ENCODE assay signal across 18 cellular contexts in the genomic region with DNA sequence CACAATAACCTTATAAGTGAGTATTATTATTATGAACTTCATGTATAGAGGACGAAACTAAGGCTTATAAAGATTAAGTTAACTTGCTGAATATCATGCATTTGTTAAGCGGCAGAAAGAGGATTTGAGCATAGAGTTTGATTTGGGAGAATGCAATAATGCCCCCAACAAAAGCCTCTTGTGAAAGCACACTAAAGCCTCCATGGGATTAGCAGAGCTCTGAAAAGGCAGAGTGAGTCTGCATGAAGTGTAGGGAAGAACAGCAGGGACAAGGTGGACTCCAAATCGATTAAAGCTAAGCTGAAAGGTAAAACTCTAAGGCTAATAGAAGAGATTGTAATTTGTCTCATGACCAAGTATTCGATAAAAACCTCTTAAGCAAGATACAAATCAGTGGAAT.
A peak's percentile ranks its signal among the peaks of the same experiment; 100 is the strongest.
DNase-seq lines count a peak whose midpoint lies in the region; ATAC-seq, FAIRE-seq and TF ChIP-seq lines count a peak whose summit lies in the region.
"Had no signal": no experiment of that assay in that cellular context is flagged by ENCODE, and none has a peak within 500 bp of the region (broad histone marks: within the 10 kb centered on the region; RNA-seq: fewer than 3 reads in every experiment).

No MANE protein-coding gene starts in this region.

- peaks cover 1% of the 10 kb centered on the region for H3K27me3 Mint-ChIP-seq in GM23338 (ENCODE audit: insufficient read depth, low read depth, poor library complexity)
- no peaks in the 10 kb centered on the region for H3K27me3 Mint-ChIP-seq in Calu3 (ENCODE audit: unreplicated experiment)

- H3K4me2 ChIP-seq in GM23338: no peak overlapping the region

- H2AFZ ChIP-seq in GM23338: no peak overlapping the region

- peak; percentile 37; the same call in 2 of the 3 replicates for ATAC-seq in GM23338
- no peak for ATAC-seq in HG03521 (IDR thresholded peaks at IDR 0.05; ENCODE audit: unreplicated experiment)
- ATAC-seq: HCT116 had no signal

- no TSS peak for BruUV-seq in Calu3 (replicated peaks; lab: Mats Ljungman, UMichigan)

- no peaks in the 10 kb centered on the region for H3K4me1 ChIP-seq in GM23338 (ENCODE audit: insufficient read depth)
- H3K4me1 ChIP-seq in small intestine (ENCODE audit: control insufficient read depth in 2 of 2, insufficient read depth in 1 of 2, low read depth in 1 of 2, low read length in 1 of 2): no peaks in the 10 kb centered on the region

- H3K79me2 ChIP-seq in GM23338 (replicated peaks; ENCODE audit: insufficient read depth): no peaks in the 10 kb centered on the region

- no peak overlapping the region for H3K4me3 Mint-ChIP-seq in GM23338
- no peak overlapping the region for H3K4me3 Mint-ChIP-seq in Calu3 (ENCODE audit: low read depth, unreplicated experiment)
- H3K4me3 Mint-ChIP-seq: CD4-positive, alpha-beta memory T cell had no signal

- FAIRE-seq in small intestine (lab: Jason Lieb, UNC): no peak
- FAIRE-seq: GM12891, GM18507, H54 had no signal

- DNase-seq in GM23338 (ENCODE audit: low spot score) (no peak), NCI-H82 (lab: John Stamatoyannopoulos, UW) (peak; percentile 67), WERI-Rb-1 (peak; percentile 65), Calu3 (no peak), small intestine (no peak)
- no peak for DNase-seq in activated CD8-positive, alpha-beta memory T cell treated with anti-CD3 and anti-CD28 coated beads, Interleukin-2, amount 50 U/mL, for 4 hours
- DNase-seq: C1 segment of cervical spinal cord; CD4-positive, alpha-beta memory T cell; COR-L47; DMS53; DMS79 treated with DMSO at 0.1 percent for 48 hours; GF-D8; GOT3 had no signal

- H4K20me1 ChIP-seq in GM23338 (replicated peaks; ENCODE audit: insufficient read depth): no peaks in the 10 kb centered on the region

- H3K4me1 Mint-ChIP-seq in GM23338 (no peaks in the 10 kb centered on the region), Calu3 (ENCODE audit: low read depth, unreplicated experiment) (peaks cover 4% of the 10 kb centered on the region)
- H3K4me1 Mint-ChIP-seq: CD4-positive, alpha-beta memory T cell had no signal

- 74 to 82% (median 79%) methylated on average over 4 of the region's 4 CpGs for WGBS in small intestine, 3 donors

- H3K9me3 ChIP-seq in WERI-Rb-1 (ENCODE audit: severe bottlenecking) (no peaks in the 10 kb centered on the region), small intestine (ENCODE audit: control insufficient read depth, low read depth) (no peaks in the 10 kb centered on the region)

- TF ChIP-seq CTCF in GM23338 (conservative IDR thresholded peaks at IDR 0.05; ENCODE audit: low read depth in 2 of 2) (no peak), WERI-Rb-1 (IDR thresholded peaks at IDR 0.05; ENCODE audit: low read depth, low read length) (no peak), Calu3 (IDR thresholded peaks at IDR 0.05; ENCODE audit: unreplicated experiment) (no peak)

- no peaks in the 10 kb centered on the region for H3K9me3 Mint-ChIP-seq in GM23338
- H3K9me3 Mint-ChIP-seq in Calu3 (ENCODE audit: low read depth, unreplicated experiment): no peaks in the 10 kb centered on the region
- H3K9me3 Mint-ChIP-seq: CD4-positive, alpha-beta memory T cell had no signal

- no peak overlapping the region for H3K27ac ChIP-seq in GM23338 (ENCODE audit: low read depth)
- H3K27ac ChIP-seq in WERI-Rb-1: no peak overlapping the region
- H3K27ac ChIP-seq in small intestine (ENCODE audit: low read depth in 1 of 2, low read length in 1 of 2): no peak overlapping the region

- H3K9me2 ChIP-seq in GM23338 (ENCODE audit: insufficient read depth): 0 out of 2 replicates have a peak, but pooled peaks cover 2% of the 10 kb centered on the region

- CTCF ChIA-PET in Calu3 (lab: Charles Lee): no interaction called here

- H3K36me3 Mint-ChIP-seq in GM23338 (ENCODE audit: low read depth) (no peaks in the 10 kb centered on the region), Calu3 (ENCODE audit: insufficient read depth, unreplicated experiment) (no peaks in the 10 kb centered on the region)
- H3K36me3 Mint-ChIP-seq: CD4-positive, alpha-beta memory T cell had no signal

- H3K36me3 ChIP-seq in GM23338 (ENCODE audit: insufficient read depth) (no peaks in the 10 kb centered on the region), WERI-Rb-1 (no peaks in the 10 kb centered on the region), small intestine (ENCODE audit: control insufficient read depth in 2 of 2, insufficient read depth in 2 of 2, low read length in 2 of 2) (no peaks in the 10 kb centered on the region)

- intact Hi-C loops in Calu3 (cut with micrococcal nuclease; ENCODE audit: unreplicated experiment): no loop called here

- H3K4me3 ChIP-seq in GM23338 (no peak overlapping the region), WERI-Rb-1 (ENCODE audit: low read depth, low read length) (no peak overlapping the region), small intestine (ENCODE audit: low read depth in 1 of 2, low read length in 2 of 2) (no peak overlapping the region)

- H3K27me3 ChIP-seq in GM23338 (ENCODE audit: insufficient read depth) (no peaks in the 10 kb centered on the region), WERI-Rb-1 (ENCODE audit: insufficient read depth, low read depth, severe bottlenecking) (no peaks in the 10 kb centered on the region), small intestine (ENCODE audit: control insufficient read depth in 2 of 2, insufficient read depth in 2 of 2, low read length in 2 of 2) (peaks cover 0 to 5% of the 10 kb centered on the region in 2 donors)

- no peak overlapping the region for H3K27ac Mint-ChIP-seq in GM23338
- H3K27ac Mint-ChIP-seq in Calu3 (ENCODE audit: unreplicated experiment): no peak overlapping the region
- H3K27ac Mint-ChIP-seq: CD4-positive, alpha-beta memory T cell had no signal

- no peaks in the 10 kb centered on the region for H3F3A ChIP-seq in GM23338 (replicated peaks; ENCODE audit: low read depth)

TF ChIP-seq in GM23338, 12 proteins besides CTCF, POLR2A, EP300 and RAD21:
- TF ChIP-seq, protein P1, sequence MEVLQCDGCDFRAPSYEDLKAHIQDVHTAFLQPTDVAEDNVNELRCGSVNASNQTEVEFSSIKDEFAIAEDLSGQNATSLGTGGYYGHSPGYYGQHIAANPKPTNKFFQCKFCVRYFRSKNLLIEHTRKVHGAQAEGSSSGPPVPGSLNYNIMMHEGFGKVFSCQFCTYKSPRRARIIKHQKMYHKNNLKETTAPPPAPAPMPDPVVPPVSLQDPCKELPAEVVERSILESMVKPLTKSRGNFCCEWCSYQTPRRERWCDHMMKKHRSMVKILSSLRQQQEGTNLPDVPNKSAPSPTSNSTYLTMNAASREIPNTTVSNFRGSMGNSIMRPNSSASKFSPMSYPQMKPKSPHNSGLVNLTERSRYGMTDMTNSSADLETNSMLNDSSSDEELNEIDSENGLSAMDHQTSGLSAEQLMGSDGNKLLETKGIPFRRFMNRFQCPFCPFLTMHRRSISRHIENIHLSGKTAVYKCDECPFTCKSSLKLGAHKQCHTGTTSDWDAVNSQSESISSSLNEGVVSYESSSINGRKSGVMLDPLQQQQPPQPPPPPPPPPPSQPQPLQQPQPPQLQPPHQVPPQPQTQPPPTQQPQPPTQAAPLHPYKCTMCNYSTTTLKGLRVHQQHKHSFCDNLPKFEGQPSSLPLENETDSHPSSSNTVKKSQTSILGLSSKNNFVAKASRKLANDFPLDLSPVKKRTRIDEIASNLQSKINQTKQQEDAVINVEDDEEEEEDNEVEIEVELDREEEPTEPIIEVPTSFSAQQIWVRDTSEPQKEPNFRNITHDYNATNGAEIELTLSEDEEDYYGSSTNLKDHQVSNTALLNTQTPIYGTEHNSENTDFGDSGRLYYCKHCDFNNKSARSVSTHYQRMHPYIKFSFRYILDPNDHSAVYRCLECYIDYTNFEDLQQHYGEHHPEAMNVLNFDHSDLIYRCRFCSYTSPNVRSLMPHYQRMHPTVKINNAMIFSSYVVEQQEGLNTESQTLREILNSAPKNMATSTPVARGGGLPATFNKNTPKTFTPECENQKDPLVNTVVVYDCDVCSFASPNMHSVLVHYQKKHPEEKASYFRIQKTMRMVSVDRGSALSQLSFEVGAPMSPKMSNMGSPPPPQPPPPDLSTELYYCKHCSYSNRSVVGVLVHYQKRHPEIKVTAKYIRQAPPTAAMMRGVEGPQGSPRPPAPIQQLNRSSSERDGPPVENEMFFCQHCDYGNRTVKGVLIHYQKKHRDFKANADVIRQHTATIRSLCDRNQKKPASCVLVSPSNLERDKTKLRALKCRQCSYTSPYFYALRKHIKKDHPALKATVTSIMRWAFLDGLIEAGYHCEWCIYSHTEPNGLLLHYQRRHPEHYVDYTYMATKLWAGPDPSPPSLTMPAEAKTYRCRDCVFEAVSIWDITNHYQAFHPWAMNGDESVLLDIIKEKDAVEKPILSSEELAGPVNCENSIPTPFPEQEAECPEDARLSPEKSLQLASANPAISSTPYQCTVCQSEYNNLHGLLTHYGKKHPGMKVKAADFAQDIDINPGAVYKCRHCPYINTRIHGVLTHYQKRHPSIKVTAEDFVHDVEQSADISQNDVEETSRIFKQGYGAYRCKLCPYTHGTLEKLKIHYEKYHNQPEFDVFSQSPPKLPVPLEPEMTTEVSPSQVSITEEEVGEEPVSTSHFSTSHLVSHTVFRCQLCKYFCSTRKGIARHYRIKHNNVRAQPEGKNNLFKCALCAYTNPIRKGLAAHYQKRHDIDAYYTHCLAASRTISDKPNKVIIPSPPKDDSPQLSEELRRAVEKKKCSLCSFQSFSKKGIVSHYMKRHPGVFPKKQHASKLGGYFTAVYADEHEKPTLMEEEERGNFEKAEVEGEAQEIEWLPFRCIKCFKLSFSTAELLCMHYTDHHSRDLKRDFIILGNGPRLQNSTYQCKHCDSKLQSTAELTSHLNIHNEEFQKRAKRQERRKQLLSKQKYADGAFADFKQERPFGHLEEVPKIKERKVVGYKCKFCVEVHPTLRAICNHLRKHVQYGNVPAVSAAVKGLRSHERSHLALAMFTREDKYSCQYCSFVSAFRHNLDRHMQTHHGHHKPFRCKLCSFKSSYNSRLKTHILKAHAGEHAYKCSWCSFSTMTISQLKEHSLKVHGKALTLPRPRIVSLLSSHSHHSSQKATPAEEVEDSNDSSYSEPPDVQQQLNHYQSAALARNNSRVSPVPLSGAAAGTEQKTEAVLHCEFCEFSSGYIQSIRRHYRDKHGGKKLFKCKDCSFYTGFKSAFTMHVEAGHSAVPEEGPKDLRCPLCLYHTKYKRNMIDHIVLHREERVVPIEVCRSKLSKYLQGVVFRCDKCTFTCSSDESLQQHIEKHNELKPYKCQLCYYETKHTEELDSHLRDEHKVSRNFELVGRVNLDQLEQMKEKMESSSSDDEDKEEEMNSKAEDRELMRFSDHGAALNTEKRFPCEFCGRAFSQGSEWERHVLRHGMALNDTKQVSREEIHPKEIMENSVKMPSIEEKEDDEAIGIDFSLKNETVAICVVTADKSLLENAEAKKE (CRISPR knock-in tag; IDR thresholded peaks at IDR 0.05): no peak

Comparison
In these comparisons a context has a peak if more than half of its experiments do, and no peak if none do; other contexts are left out.
1. DNase-seq: peak in NCI-H82 (single experiment) and WERI-Rb-1 (single experiment); none in GM23338 (single experiment), activated CD8-positive, alpha-beta memory T cell treated with anti-CD3 and anti-CD28 coated beads, Interleukin-2, amount 50 U/mL, for 4 hours (single experiment), Calu3 (single experiment) and small intestine (single experiment).